8 cellular contexts compared by ENCODE assay signal in genomic region chr7:142854505-142855400, GRCh38. TPM values are rescaled to one million over a fixed set of nuclear protein-coding genes. Genes with fewer than 3 reads are reported as not detected.
DNase-seq lines count a peak whose midpoint lies in the region; ATAC-seq lines count a peak whose summit lies in the region.

A gene with protein sequence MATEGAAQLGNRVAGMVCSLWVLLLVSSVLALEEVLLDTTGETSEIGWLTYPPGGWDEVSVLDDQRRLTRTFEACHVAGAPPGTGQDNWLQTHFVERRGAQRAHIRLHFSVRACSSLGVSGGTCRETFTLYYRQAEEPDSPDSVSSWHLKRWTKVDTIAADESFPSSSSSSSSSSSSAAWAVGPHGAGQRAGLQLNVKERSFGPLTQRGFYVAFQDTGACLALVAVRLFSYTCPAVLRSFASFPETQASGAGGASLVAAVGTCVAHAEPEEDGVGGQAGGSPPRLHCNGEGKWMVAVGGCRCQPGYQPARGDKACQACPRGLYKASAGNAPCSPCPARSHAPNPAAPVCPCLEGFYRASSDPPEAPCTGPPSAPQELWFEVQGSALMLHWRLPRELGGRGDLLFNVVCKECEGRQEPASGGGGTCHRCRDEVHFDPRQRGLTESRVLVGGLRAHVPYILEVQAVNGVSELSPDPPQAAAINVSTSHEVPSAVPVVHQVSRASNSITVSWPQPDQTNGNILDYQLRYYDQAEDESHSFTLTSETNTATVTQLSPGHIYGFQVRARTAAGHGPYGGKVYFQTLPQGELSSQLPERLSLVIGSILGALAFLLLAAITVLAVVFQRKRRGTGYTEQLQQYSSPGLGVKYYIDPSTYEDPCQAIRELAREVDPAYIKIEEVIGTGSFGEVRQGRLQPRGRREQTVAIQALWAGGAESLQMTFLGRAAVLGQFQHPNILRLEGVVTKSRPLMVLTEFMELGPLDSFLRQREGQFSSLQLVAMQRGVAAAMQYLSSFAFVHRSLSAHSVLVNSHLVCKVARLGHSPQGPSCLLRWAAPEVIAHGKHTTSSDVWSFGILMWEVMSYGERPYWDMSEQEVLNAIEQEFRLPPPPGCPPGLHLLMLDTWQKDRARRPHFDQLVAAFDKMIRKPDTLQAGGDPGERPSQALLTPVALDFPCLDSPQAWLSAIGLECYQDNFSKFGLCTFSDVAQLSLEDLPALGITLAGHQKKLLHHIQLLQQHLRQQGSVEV (plus strand): TSS chr7:142855076. CDS start chr7:142863228, 8,152 bp downstream.

- H3K4me1 Mint-ChIP-seq in naive thymus-derived CD4-positive, alpha-beta T cell = peaks cover 18 to 67% (median 45%) of the 10 kb centered on the region in 7 donors
- H3K4me1 Mint-ChIP-seq in stimulated activated naive CD8-positive, alpha-beta T cell treated with anti-CD3 and anti-CD28 coated beads, Interleukin-15, amount 100 ng/mL, for 72 hours = peaks cover 23% of the 10 kb centered on the region

- H3K9me3 Mint-ChIP-seq in naive thymus-derived CD4-positive, alpha-beta T cell = no peaks in the 10 kb centered on the region
- H3K9me3 Mint-ChIP-seq in stimulated activated naive CD8-positive, alpha-beta T cell treated with anti-CD3 and anti-CD28 coated beads, Interleukin-15, amount 100 ng/mL, for 72 hours = no peaks in the 10 kb centered on the region

- peak within 1 kb of the TSS; percentile 69 for H3K27ac ChIP-seq in naive thymus-derived CD4-positive, alpha-beta T cell (ENCODE audit: low read depth, low read length)

- intact Hi-C loops in naive thymus-derived CD4-positive, alpha-beta T cell (cut with micrococcal nuclease) = loop anchor here (1.0 to 5.0 kb wide), 12 partner anchors 12 to 532 kb away; partner anchors contain the start of gene CASP2 (in 1 of the 2)

- ATAC-seq in GM18868 (IDR thresholded peaks at IDR 0.05; ENCODE audit: unreplicated experiment) (peak; percentile 64), HG03103 (IDR thresholded peaks at IDR 0.05; ENCODE audit: low read depth, unreplicated experiment) (peak; percentile 50)
- ATAC-seq in naive thymus-derived CD4-positive, alpha-beta T cell = peak; percentile 64
- peak; percentile 78 for ATAC-seq in stimulated activated naive CD8-positive, alpha-beta T cell treated with anti-CD3 and anti-CD28 coated beads, Interleukin-15, amount 100 ng/mL, for 72 hours

- H3K4me3 Mint-ChIP-seq in naive thymus-derived CD4-positive, alpha-beta T cell = peak within 1 kb of the TSS; percentile 90 to 99 (median 97)
- H3K4me3 Mint-ChIP-seq in stimulated activated naive CD8-positive, alpha-beta T cell treated with anti-CD3 and anti-CD28 coated beads, Interleukin-15, amount 100 ng/mL, for 72 hours = peak within 1 kb of the TSS; percentile 92 to 96

- H3K4me3 ChIP-seq in naive thymus-derived CD4-positive, alpha-beta T cell (ENCODE audit: low read length) = peak within 1 kb of the TSS; percentile 85

- no peaks in the 10 kb centered on the region for H3K27me3 ChIP-seq in naive thymus-derived CD4-positive, alpha-beta T cell (ENCODE audit: control insufficient read depth in 2 of 2, insufficient read depth in 2 of 2, low read length in 2 of 2)

- peaks cover 0 to 28% (median 0%) of the 10 kb centered on the region in 5 donors for H3K27me3 Mint-ChIP-seq in naive thymus-derived CD4-positive, alpha-beta T cell
- peaks cover 8% of the 10 kb centered on the region for H3K27me3 Mint-ChIP-seq in stimulated activated naive CD8-positive, alpha-beta T cell treated with anti-CD3 and anti-CD28 coated beads, Interleukin-15, amount 100 ng/mL, for 72 hours

- no peaks in the 10 kb centered on the region for H3K36me3 Mint-ChIP-seq in naive thymus-derived CD4-positive, alpha-beta T cell

- H3K27ac Mint-ChIP-seq in naive thymus-derived CD4-positive, alpha-beta T cell = peak within 1 kb of the TSS; percentile 74 to 92 (median 89)
- peak within 1 kb of the TSS; percentile 61 to 80 for H3K27ac Mint-ChIP-seq in stimulated activated naive CD8-positive, alpha-beta T cell treated with anti-CD3 and anti-CD28 coated beads, Interleukin-15, amount 100 ng/mL, for 72 hours

- POLR2A ChIA-PET in naive thymus-derived CD4-positive, alpha-beta T cell (lab: Charles Lee) = interaction anchor here (0.9 to 10.8 kb wide), 9 partner anchors 21 to 552 kb away, joined by 3 to 133 read pairs (median 3); no protein-coding TSS in a partner anchor

- peaks cover 4 to 12% of the 10 kb centered on the region in 2 donors for H3K4me1 ChIP-seq in naive thymus-derived CD4-positive, alpha-beta T cell (ENCODE audit: control insufficient read depth in 2 of 2, insufficient read depth in 2 of 2, low read length in 2 of 2)

- H3K9me3 ChIP-seq in naive thymus-derived CD4-positive, alpha-beta T cell (ENCODE audit: control insufficient read depth in 2 of 3, low read length in 3 of 3) = no peaks in the 10 kb centered on the region

- peak; percentile 22 for DNase-seq in A172 (ENCODE audit: low spot score)
- DNase-seq in NOMO-1 treated with dmso at 0.1 percent for 144 hours (lab: John Stamatoyannopoulos, UW; ENCODE audit: unreplicated experiment) = peak; percentile 54
- peak; percentile 44 for DNase-seq in activated T-helper 1 cell treated with Interleukin-2 at 50 U/mL for 16 hours (ENCODE audit: low read depth)
- peak; percentile 82 for DNase-seq in fibroblast of gingiva (ENCODE audit: low read depth)
- DNase-seq in naive thymus-derived CD4-positive, alpha-beta T cell = peak; percentile 43 to 78 (median 50)
- peak; percentile 57 to 63 for DNase-seq in stimulated activated naive CD8-positive, alpha-beta T cell treated with anti-CD3 and anti-CD28 coated beads, Interleukin-15, amount 100 ng/mL, for 72 hours

- H3K36me3 ChIP-seq in naive thymus-derived CD4-positive, alpha-beta T cell (ENCODE audit: control insufficient read depth in 2 of 3, insufficient read depth in 3 of 3, low read length in 3 of 3) = peaks cover 0 to 5% (median 0%) of the 10 kb centered on the region in 3 experiments

- CTCF ChIA-PET in naive thymus-derived CD4-positive, alpha-beta T cell (lab: Charles Lee) = interaction anchor here (0.6 to 3.2 kb wide), 11 partner anchors 12 to 360 kb away, joined by 3 to 24 read pairs (median 6); no protein-coding TSS in a partner anchor

RNA-seq across cellular contexts. Expression of the gene that starts here (rescaled TPM):
- 2.0 and 2.7 TPM in 2 replicates for total RNA-seq in A172 (2014; rRNA removed; shearing (Covaris generic))
- total RNA-seq in naive thymus-derived CD4-positive, alpha-beta T cell = 100 to 1,000 TPM in 2 of 5 experiments, 10 to 100 TPM in 2, 1 to 10 TPM in 1; 9.8 to 110 (median 78.8) TPM
- polyA plus RNA-seq in naive thymus-derived CD4-positive, alpha-beta T cell = 10 to 100 TPM; 36.9 to 55.6 TPM

Comparison
In these comparisons a context has a peak if more than half of its experiments do, and no peak if none do; other contexts are left out.
1. Peak in every context shown above with its lines: DNase-seq, ATAC-seq, H3K4me3 ChIP-seq and H3K27ac ChIP-seq.
2. DNase-seq: peak in every context shown above with its lines; median percentile 82 in fibroblast of gingiva; 60 in stimulated activated naive CD8-positive, alpha-beta T cell treated with anti-CD3 and anti-CD28 coated beads, Interleukin-15, amount 100 ng/mL, for 72 hours; 54 in NOMO-1 treated with dmso at 0.1 percent for 144 hours; 50 in naive thymus-derived CD4-positive, alpha-beta T cell; 44 in activated T-helper 1 cell treated with Interleukin-2 at 50 U/mL for 16 hours; 22 in A172.